In the genomic region with DNA sequence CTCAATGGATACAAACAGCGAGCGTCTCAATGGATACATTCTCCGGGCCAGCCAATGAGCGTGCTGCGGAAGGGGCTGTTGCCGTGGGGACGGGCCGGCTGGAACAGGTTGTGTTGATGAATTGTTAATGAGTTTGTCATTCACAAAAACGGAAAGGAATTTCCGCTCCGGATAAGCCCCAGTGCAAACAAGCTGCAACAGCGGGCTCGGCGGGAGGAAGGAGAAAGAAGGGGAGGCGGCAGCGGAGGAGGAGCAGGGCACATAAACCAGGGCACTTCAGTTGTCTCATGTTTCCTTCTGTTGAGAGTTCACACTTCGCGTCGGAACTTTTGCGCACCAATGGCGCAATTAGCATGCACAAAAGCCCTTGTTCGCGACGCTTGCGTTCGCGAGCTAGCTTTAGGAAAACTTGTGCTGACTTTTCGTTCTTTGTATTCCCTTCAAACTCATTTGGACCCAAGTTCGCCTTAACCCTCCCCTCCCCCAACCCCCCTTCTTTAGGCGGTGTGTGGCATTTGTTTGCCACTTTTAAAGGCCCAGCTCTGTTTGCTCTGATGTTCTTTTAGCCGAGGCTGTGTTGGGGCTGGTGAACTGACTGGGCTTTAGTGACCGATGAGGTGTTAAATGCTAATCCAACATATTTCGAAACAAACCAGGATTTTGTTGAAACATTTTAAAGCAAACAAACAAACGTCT, we compare ENCODE assay signal across 8 cellular contexts. TPM values are rescaled to one million over a fixed set of nuclear protein-coding genes. Genes with fewer than 3 reads are reported as not detected.
DNase-seq lines count a peak whose midpoint lies in the region; ATAC-seq, FAIRE-seq and TF ChIP-seq lines count a peak whose summit lies in the region.

A gene with protein sequence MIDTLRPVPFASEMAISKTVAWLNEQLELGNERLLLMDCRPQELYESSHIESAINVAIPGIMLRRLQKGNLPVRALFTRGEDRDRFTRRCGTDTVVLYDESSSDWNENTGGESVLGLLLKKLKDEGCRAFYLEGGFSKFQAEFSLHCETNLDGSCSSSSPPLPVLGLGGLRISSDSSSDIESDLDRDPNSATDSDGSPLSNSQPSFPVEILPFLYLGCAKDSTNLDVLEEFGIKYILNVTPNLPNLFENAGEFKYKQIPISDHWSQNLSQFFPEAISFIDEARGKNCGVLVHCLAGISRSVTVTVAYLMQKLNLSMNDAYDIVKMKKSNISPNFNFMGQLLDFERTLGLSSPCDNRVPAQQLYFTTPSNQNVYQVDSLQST (minus strand): TSS at position 10 of the 696 bp plus-strand sequence. CDS start 462 bp downstream, outside the sequence.

- no peak for TF ChIP-seq CTCF in GM10266 (IDR thresholded peaks at IDR 0.05; ENCODE audit: control insufficient read depth, insufficient read depth, low read depth, missing control alignments)

- H3K4me3 ChIP-seq in skeletal muscle tissue (ENCODE audit: low read length in 3 of 3): peak within 1 kb of the TSS; percentile 71 to 91 (median 87)

- H3K36me3 ChIP-seq in skeletal muscle tissue (ENCODE audit: control insufficient read depth in 3 of 3, insufficient read depth in 3 of 3, low read length in 3 of 3): peaks cover 0 to 5% (median 0%) of the 10 kb centered on the region in 3 donors

- H3K4me1 ChIP-seq in skeletal muscle tissue (ENCODE audit: control insufficient read depth in 3 of 3, insufficient read depth in 3 of 3, low read length in 3 of 3): peaks cover 32 to 48% (median 37%) of the 10 kb centered on the region in 3 donors

- peak within 1 kb of the TSS; percentile 91 for H3K27ac ChIP-seq in caudate nucleus (ENCODE audit: low read depth, low read length)
- H3K27ac ChIP-seq in skeletal muscle tissue (ENCODE audit: low read depth, low read length): peak within 1 kb of the TSS; percentile 88

- H3K9me3 ChIP-seq in skeletal muscle tissue (ENCODE audit: control insufficient read depth in 3 of 3, low read length in 3 of 3): no peaks in the 10 kb centered on the region

- peaks cover 41 to 79% (median 79%) of the 10 kb centered on the region in 3 donors for H3K27me3 ChIP-seq in skeletal muscle tissue (ENCODE audit: control insufficient read depth in 3 of 3, insufficient read depth in 3 of 3, low read length in 3 of 3)

- ATAC-seq in HG03108 (IDR thresholded peaks at IDR 0.05; ENCODE audit: unreplicated experiment): peak; percentile 33
- ATAC-seq in activated CD4-positive, CD25-positive, alpha-beta regulatory T cell treated with anti-CD3 and anti-CD28 coated beads, Interleukin-2, amount 50 U/mL, for 24 hours: peak; percentile 82 to 83

- H3K9ac ChIP-seq in skeletal muscle tissue (ENCODE audit: low read depth in 1 of 3, low read length in 3 of 3): peak within 1 kb of the TSS; percentile 71 to 83 (median 78)

- FAIRE-seq in urothelium cell line (lab: Jason Lieb, UNC): no peak

- DNase-seq in GM10266 (ENCODE audit: extremely low spot score) (peak; percentile 72), NCI-H345 treated with DMSO at 0.1 percent for 48 hours (lab: John Stamatoyannopoulos, UW; ENCODE audit: unreplicated experiment) (peak; percentile 94), caudate nucleus (lab: John Stamatoyannopoulos, UW) (peak in 60 of 61 donors; percentile 40 to 98 (median 89)), iPS-NIHi11 (ENCODE audit: low spot score) (peak; percentile 96), urothelium cell line (ENCODE audit: low spot score) (no peak)

RNA-seq across cellular contexts. Expression of the gene that starts here (rescaled TPM):
- 44.9 TPM for total RNA-seq in skeletal muscle tissue
